Comparison of ENCODE assay signal across 20 cellular contexts in the genomic region with DNA sequence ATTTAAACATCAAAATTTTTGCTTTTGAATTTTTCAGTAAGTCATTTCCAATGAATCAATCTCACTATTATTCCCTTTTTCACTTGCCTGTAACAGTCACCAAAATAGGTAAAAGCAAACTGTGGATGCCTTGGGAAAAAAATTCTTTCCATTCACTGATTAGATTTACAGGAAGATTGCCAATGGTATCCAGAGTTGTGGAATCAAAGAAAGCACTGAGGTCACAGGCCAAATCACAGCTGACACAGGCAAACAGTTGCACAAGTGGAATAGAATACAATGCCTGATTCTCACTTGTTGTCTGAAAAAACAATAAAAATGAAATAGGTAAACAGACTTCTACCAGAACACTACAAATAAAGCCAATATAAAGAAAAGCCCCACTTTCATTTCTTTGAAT. TPM values are rescaled to one million over a fixed set of nuclear protein-coding genes. Genes with fewer than 3 reads are reported as not detected.
DNase-seq lines count a peak whose midpoint lies in the region; ATAC-seq, FAIRE-seq and TF ChIP-seq lines count a peak whose summit lies in the region.
"Had no signal": no experiment of that assay in that cellular context is flagged by ENCODE, and none has a peak within 500 bp of the region (broad histone marks: within the 10 kb centered on the region; RNA-seq: fewer than 3 reads in every experiment).

No MANE protein-coding gene starts in this region.

- H4K20me1 ChIP-seq in endothelial cell of umbilical vein (replicated peaks; ENCODE audit: control insufficient read depth, extremely low read depth, insufficient read depth, low read length), result no peaks in the 10 kb centered on the region

- H3K27me3 Mint-ChIP-seq in activated naive CD8-positive, alpha-beta T cell treated with anti-CD3 and anti-CD28 coated beads for 36 hours, result no peaks in the 10 kb centered on the region
- no peaks in the 10 kb centered on the region for H3K27me3 Mint-ChIP-seq in activated naive CD8-positive, alpha-beta T cell treated with anti-CD3 and anti-CD28 coated beads, Interleukin-2, amount 50 U/mL, for 24 hours
- H3K27me3 Mint-ChIP-seq: CD8-positive, alpha-beta memory T cell; stimulated activated naive B cell treated with anti-CD40 and anti-IgM and Interleukin-4, amounts not matched to agents 10 μg/mL and 1 μg/mL and 100 μg/mL, for 72 hours had no signal

- peaks cover 2 to 8% of the 10 kb centered on the region in 2 experiments for H3K36me3 ChIP-seq in endothelial cell of umbilical vein (ENCODE audit: control insufficient read depth in 2 of 2, extremely low read depth in 1 of 2, insufficient read depth in 2 of 2, low read length in 2 of 2)
- H3K36me3 ChIP-seq: ovary had no signal

- DNase-seq in activated naive CD8-positive, alpha-beta T cell treated with anti-CD3 and anti-CD28 coated beads for 36 hours, result no peak
- no peak for DNase-seq in activated naive CD8-positive, alpha-beta T cell treated with anti-CD3 and anti-CD28 coated beads, Interleukin-2, amount 50 U/mL, for 24 hours
- DNase-seq in endothelial cell of umbilical vein (ENCODE audit: low read depth, low spot score), result peak; percentile 73
- DNase-seq in lung microvascular endothelial cell (ENCODE audit: low read depth in 2 of 2), result peak; percentile 45 to 81
- no peak for DNase-seq in ACHN
- DNase-seq in coronary artery (ENCODE audit: low spot score), result no peak
- DNase-seq: CD8-positive, alpha-beta memory T cell; heart right ventricle; islet precursor cell; NCI-H526 treated with DMSO at 0.1 percent for 48 hours; ovary; PC-3; spleen; stimulated activated naive B cell treated with anti-CD40 and anti-IgM and Interleukin-4, amounts not matched to agents 10 μg/mL and 1 μg/mL and 100 μg/mL, for 72 hours; T-helper 9 cell had no signal

- no peaks in the 10 kb centered on the region for H3K9me1 ChIP-seq in endothelial cell of umbilical vein (replicated peaks; ENCODE audit: control insufficient read depth, extremely low read depth, insufficient read depth, low read length)

- H3K27me3 ChIP-seq in endothelial cell of umbilical vein (ENCODE audit: control insufficient read depth in 2 of 2, insufficient read depth in 2 of 2, low read length in 2 of 2), result no peaks in the 10 kb centered on the region
- H3K27me3 ChIP-seq: breast epithelium, heart right ventricle, ovary, spleen had no signal

- H3K9me3 Mint-ChIP-seq in activated naive CD8-positive, alpha-beta T cell treated with anti-CD3 and anti-CD28 coated beads for 36 hours, result no peaks in the 10 kb centered on the region
- H3K9me3 Mint-ChIP-seq in activated naive CD8-positive, alpha-beta T cell treated with anti-CD3 and anti-CD28 coated beads, Interleukin-2, amount 50 U/mL, for 24 hours, result no peaks in the 10 kb centered on the region
- H3K9me3 Mint-ChIP-seq: CD8-positive, alpha-beta memory T cell; stimulated activated naive B cell treated with anti-CD40 and anti-IgM and Interleukin-4, amounts not matched to agents 10 μg/mL and 1 μg/mL and 100 μg/mL, for 72 hours had no signal

- H3K4me1 Mint-ChIP-seq in activated naive CD8-positive, alpha-beta T cell treated with anti-CD3 and anti-CD28 coated beads for 36 hours, result peaks cover 3% of the 10 kb centered on the region
- H3K4me1 Mint-ChIP-seq in activated naive CD8-positive, alpha-beta T cell treated with anti-CD3 and anti-CD28 coated beads, Interleukin-2, amount 50 U/mL, for 24 hours, result no peaks in the 10 kb centered on the region
- H3K4me1 Mint-ChIP-seq: stimulated activated naive B cell treated with anti-CD40 and anti-IgM and Interleukin-4, amounts not matched to agents 10 μg/mL and 1 μg/mL and 100 μg/mL, for 72 hours had no signal

- intact Hi-C loops in endothelial cell of umbilical vein (cut with micrococcal nuclease), result loop anchor here (5.0 kb wide), 1 partner anchor 427 kb away; no protein-coding TSS in a partner anchor

- no peak overlapping the region for H3K9ac ChIP-seq in endothelial cell of umbilical vein (replicated peaks; ENCODE audit: extremely low read depth, insufficient read depth, low read length)

- no peak for ATAC-seq in activated naive CD8-positive, alpha-beta T cell treated with anti-CD3 and anti-CD28 coated beads, Interleukin-2, amount 50 U/mL, for 24 hours
- no peak for ATAC-seq in esophagus mucosa
- ATAC-seq in GM21447 (IDR thresholded peaks at IDR 0.05; ENCODE audit: unreplicated experiment), result no peak
- ATAC-seq: activated CD4-positive, CD25-positive, alpha-beta regulatory T cell treated with anti-CD3 and anti-CD28 coated beads, Interleukin-2, amount 50 U/mL, for 24 hours; heart right ventricle; PC-3; stimulated activated naive B cell treated with anti-CD40 and anti-IgM and Interleukin-4, amounts not matched to agents 10 μg/mL and 1 μg/mL and 100 μg/mL, for 72 hours had no signal

- H3K9me3 ChIP-seq in endothelial cell of umbilical vein (replicated peaks; ENCODE audit: control insufficient read depth, insufficient read depth, low read length), result no peaks in the 10 kb centered on the region
- H3K9me3 ChIP-seq: breast epithelium, heart right ventricle, ovary, spleen had no signal

- peak overlapping the region; percentile 60 for H3K4me2 ChIP-seq in endothelial cell of umbilical vein (ENCODE audit: insufficient read depth, low read length)

- H3K79me2 ChIP-seq in endothelial cell of umbilical vein (ENCODE audit: control insufficient read depth, insufficient read depth, low read length), result no peaks in the 10 kb centered on the region

- peak overlapping the region; percentile 48 for H3K27ac Mint-ChIP-seq in activated naive CD8-positive, alpha-beta T cell treated with anti-CD3 and anti-CD28 coated beads for 36 hours
- H3K27ac Mint-ChIP-seq in activated naive CD8-positive, alpha-beta T cell treated with anti-CD3 and anti-CD28 coated beads, Interleukin-2, amount 50 U/mL, for 24 hours, result no peak overlapping the region
- H3K27ac Mint-ChIP-seq: stimulated activated naive B cell treated with anti-CD40 and anti-IgM and Interleukin-4, amounts not matched to agents 10 μg/mL and 1 μg/mL and 100 μg/mL, for 72 hours had no signal

- no peak overlapping the region for H3K4me3 Mint-ChIP-seq in activated naive CD8-positive, alpha-beta T cell treated with anti-CD3 and anti-CD28 coated beads for 36 hours
- no peak overlapping the region for H3K4me3 Mint-ChIP-seq in activated naive CD8-positive, alpha-beta T cell treated with anti-CD3 and anti-CD28 coated beads, Interleukin-2, amount 50 U/mL, for 24 hours
- H3K4me3 Mint-ChIP-seq: CD8-positive, alpha-beta memory T cell; stimulated activated naive B cell treated with anti-CD40 and anti-IgM and Interleukin-4, amounts not matched to agents 10 μg/mL and 1 μg/mL and 100 μg/mL, for 72 hours had no signal

- BruUV-seq in endothelial cell of umbilical vein (replicated peaks; lab: Mats Ljungman, UMichigan), result no TSS peak

- dilution Hi-C loops in endothelial cell of umbilical vein (cut with MboI; ENCODE audit: extremely low pct_ligation_motif_present, low sequenced_read_pairs), result no loop called here

- H3K27ac ChIP-seq in endothelial cell of umbilical vein (ENCODE audit: insufficient read depth, low read depth, low read length) (peak overlapping the region; percentile 59), coronary artery (no peak overlapping the region)
- H3K27ac ChIP-seq: breast epithelium, heart right ventricle, ovary, spleen had no signal

- H3K36me3 Mint-ChIP-seq in activated naive CD8-positive, alpha-beta T cell treated with anti-CD3 and anti-CD28 coated beads for 36 hours, result peaks cover 12% of the 10 kb centered on the region
- H3K36me3 Mint-ChIP-seq in activated naive CD8-positive, alpha-beta T cell treated with anti-CD3 and anti-CD28 coated beads, Interleukin-2, amount 50 U/mL, for 24 hours (ENCODE audit: low read depth), result peaks cover 19% of the 10 kb centered on the region

- H3K4me3 ChIP-seq in endothelial cell of umbilical vein (replicated peaks in 1 of 3; ENCODE audit: insufficient read depth in 1 of 3, low read depth in 1 of 3, low read length in 3 of 3) (no peak overlapping the region), coronary artery (no peak overlapping the region)
- H3K4me3 ChIP-seq: breast epithelium, heart right ventricle, ovary, spleen had no signal

- CTCF ChIA-PET in endothelial cell of umbilical vein (lab: Charles Lee), result interaction anchor here (3.0 kb wide), 1 partner anchor 199 kb away, joined by 18 read pairs; no protein-coding TSS in a partner anchor

- no peak for TF ChIP-seq POLR2A in endothelial cell of umbilical vein (IDR thresholded peaks at IDR 0.05; ENCODE audit: low read depth, low read length)

- peaks cover 37% of the 10 kb centered on the region for H3K4me1 ChIP-seq in endothelial cell of umbilical vein (ENCODE audit: control insufficient read depth, extremely low read depth, insufficient read depth, low read length)
- H3K4me1 ChIP-seq: breast epithelium had no signal

- no peak for FAIRE-seq in endothelial cell of umbilical vein (lab: Jason Lieb, UNC)
- FAIRE-seq: endometrium had no signal

- no peak overlapping the region for H2AFZ ChIP-seq in endothelial cell of umbilical vein (ENCODE audit: low read depth, low read length)

- TF ChIP-seq CTCF in endothelial cell of umbilical vein (IDR thresholded peaks at IDR 0.05; ENCODE audit: extremely low read depth in 1 of 2, insufficient read depth in 1 of 2, low read depth in 1 of 2, low read length in 2 of 2) (no peak), coronary artery (IDR thresholded peaks at IDR 0.05) (no peak)

- in situ Hi-C loops in ACHN (cut with HindIII; ENCODE audit: low pct_ligation_motif_present, low pct_unique_long_range_greater_than_20kb, low sequenced_read_pairs), result no loop called here

- POLR2A ChIA-PET in endothelial cell of umbilical vein (lab: Charles Lee), result no interaction called here

TF ChIP-seq in endothelial cell of umbilical vein, 7 proteins besides CTCF, POLR2A, EP300 and RAD21 (continues in another document):
- TF ChIP-seq MYC (IDR thresholded peaks at IDR 0.05; ENCODE audit: low read depth, low read length) (no peak), FOS (IDR thresholded peaks at IDR 0.05; ENCODE audit: borderline replicate concordance, insufficient read depth, low read length) (no peak)
- TF ChIP-seq, protein P1, sequence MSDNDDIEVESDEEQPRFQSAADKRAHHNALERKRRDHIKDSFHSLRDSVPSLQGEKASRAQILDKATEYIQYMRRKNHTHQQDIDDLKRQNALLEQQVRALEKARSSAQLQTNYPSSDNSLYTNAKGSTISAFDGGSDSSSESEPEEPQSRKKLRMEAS (IDR thresholded peaks at IDR 0.05; ENCODE audit: insufficient read depth, insufficient read length), result no peak

RNA-seq across cellular contexts. Expression of a gene that starts 48.4 kb away (rescaled TPM):
- 10 to 100 TPM; 23.0 to 24.6 TPM for total RNA-seq in activated naive CD8-positive, alpha-beta T cell treated with anti-CD3 and anti-CD28 coated beads for 36 hours
- total RNA-seq in endothelial cell of umbilical vein (21.5 and 23.0 TPM in 2 replicates), lung microvascular endothelial cell (13.3 and 16.5 TPM in 2 replicates), esophagus mucosa (14.9 TPM)
- 2.9 and 3.8 TPM in 2 replicates for polyA plus RNA-seq in endothelial cell of umbilical vein
- polyA plus RNA-seq in endothelial cell of umbilical vein (2011; cell fraction: cytosol; rRNA removed), result 3.3 and 3.7 TPM in 2 replicates
- 14.0 and 14.1 TPM in 2 replicates for polyA plus RNA-seq in endothelial cell of umbilical vein (2011; cell fraction: nucleus; rRNA removed)
- 14.9 and 17.1 TPM in 2 replicates for polyA plus RNA-seq in endothelial cell of umbilical vein (2012)
- polyA minus RNA-seq in endothelial cell of umbilical vein, result 24.3 and 25.9 TPM in 2 replicates
- polyA minus RNA-seq in endothelial cell of umbilical vein (2011; cell fraction: cytosol; rRNA and poly(A)+ RNA removed), result 10.9 TPM
- 31.2 and 54.0 TPM in 2 replicates for polyA minus RNA-seq in endothelial cell of umbilical vein (2011; cell fraction: nucleus; rRNA and poly(A)+ RNA removed)

Comparison
In these comparisons a context has a peak if more than half of its experiments do, and no peak if none do; other contexts are left out.
1. DNase-seq: peak in endothelial cell of umbilical vein (single experiment) and lung microvascular endothelial cell (2 of 2); none in activated naive CD8-positive, alpha-beta T cell treated with anti-CD3 and anti-CD28 coated beads for 36 hours (single experiment), activated naive CD8-positive, alpha-beta T cell treated with anti-CD3 and anti-CD28 coated beads, Interleukin-2, amount 50 U/mL, for 24 hours (single experiment), ACHN (single experiment) and coronary artery (single experiment).